18 cellular contexts compared by ENCODE assay signal in the genomic region with DNA sequence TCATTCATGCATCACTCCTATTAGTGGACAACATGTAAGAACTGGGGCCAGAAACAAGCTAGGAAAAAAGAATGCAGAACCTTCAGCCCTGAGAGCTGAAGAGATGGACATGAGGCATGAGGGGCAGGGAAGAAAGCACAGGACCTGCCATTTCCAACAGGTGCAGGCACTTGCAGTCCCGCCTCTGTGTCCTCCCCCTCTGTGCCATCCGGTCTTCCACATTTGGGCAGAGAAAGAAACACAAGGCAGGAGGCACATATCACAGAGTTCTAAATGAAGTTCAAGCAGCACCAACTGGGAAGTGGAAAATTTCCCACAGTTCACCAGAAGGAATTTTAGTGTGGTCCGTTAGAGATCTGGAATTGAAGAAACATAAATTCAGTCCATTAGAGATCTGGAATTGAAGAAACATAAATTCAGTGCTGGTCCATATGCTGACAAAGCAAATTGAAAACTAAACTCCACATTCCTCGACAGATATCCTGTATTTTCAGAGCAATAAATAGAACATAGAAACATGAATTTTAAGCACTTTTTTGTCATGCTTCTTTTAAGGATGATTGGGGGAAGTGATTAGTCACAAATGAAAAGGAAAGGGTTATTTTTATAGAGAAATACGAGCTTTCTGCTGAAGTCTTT. TPM values are rescaled to one million over a fixed set of nuclear protein-coding genes. Genes with fewer than 3 reads are reported as not detected.
"Had no signal": no experiment of that assay in that cellular context is flagged by ENCODE, and none has a peak within 500 bp of the region (broad histone marks: within the 10 kb centered on the region; RNA-seq: fewer than 3 reads in every experiment).

No MANE protein-coding gene starts in this region.

- H3K27me3 ChIP-seq: dorsolateral prefrontal cortex, gastroesophageal sphincter, ovary, transverse colon had no signal

- H3K4me3 ChIP-seq: dorsolateral prefrontal cortex, gastroesophageal sphincter, ovary, transverse colon had no signal

- H3K9me3 ChIP-seq: gastroesophageal sphincter, ovary, transverse colon had no signal

- DNase-seq: activated CD4-positive, alpha-beta T cell treated with anti-CD3 and anti-CD28 coated beads, Interleukin-2, amount 50 U/mL, for 48 hours; activated effector memory CD4-positive, alpha-beta T cell treated with anti-CD3 and anti-CD28 coated beads, Interleukin-2, amount 50 U/mL, for 16 hours; activated naive CD8-positive, alpha-beta T cell treated with anti-CD3 and anti-CD28 coated beads, Interleukin-2, amount 10 ng/mL, durations not matched to agents 7 days and 5 days; activated T-cell treated with anti-CD3 and anti-CD28 coated beads, Interleukin-2, amount 50 U/mL, for 1 hour; endodermal cell; erythroblast; islet precursor cell; mammary epithelial cell; naive thymus-derived CD4-positive, alpha-beta T cell; ovary; stimulated activated CD4-positive, alpha-beta T cell treated with anti-CD3 and anti-CD28 coated beads, Interleukin-2, amount 100 ng/mL, for 48 hours; stimulated activated naive B cell treated with anti-CD40 and anti-IgM and Interleukin-4, amounts not matched to agents 10 μg/mL and 1 μg/mL and 100 μg/mL, for 72 hours; transverse colon; WERI-Rb-1 had no signal

- H3K4me1 Mint-ChIP-seq: activated naive CD8-positive, alpha-beta T cell treated with anti-CD3 and anti-CD28 coated beads, Interleukin-2, amount 10 ng/mL, durations not matched to agents 7 days and 5 days; endodermal cell; naive thymus-derived CD4-positive, alpha-beta T cell had no signal

- H3K27ac ChIP-seq: ovary, transverse colon, WERI-Rb-1 had no signal

- H3K36me3 Mint-ChIP-seq: activated naive CD8-positive, alpha-beta T cell treated with anti-CD3 and anti-CD28 coated beads, Interleukin-2, amount 10 ng/mL, durations not matched to agents 7 days and 5 days; naive thymus-derived CD4-positive, alpha-beta T cell; stimulated activated naive B cell treated with anti-CD40 and anti-IgM and Interleukin-4, amounts not matched to agents 10 μg/mL and 1 μg/mL and 100 μg/mL, for 72 hours had no signal

- H3K4me3 Mint-ChIP-seq: activated naive CD8-positive, alpha-beta T cell treated with anti-CD3 and anti-CD28 coated beads, Interleukin-2, amount 10 ng/mL, durations not matched to agents 7 days and 5 days; endodermal cell; naive thymus-derived CD4-positive, alpha-beta T cell; stimulated activated naive B cell treated with anti-CD40 and anti-IgM and Interleukin-4, amounts not matched to agents 10 μg/mL and 1 μg/mL and 100 μg/mL, for 72 hours; T-helper 1 cell treated with Interleukin-12 subunit alpha and Interleukin-12 subunit beta and Interleukin-4 antibody, amounts not matched to agents 30 μg/mL and 1 μg/mL, for 36 hours had no signal

- H3K9me3 Mint-ChIP-seq: activated naive CD8-positive, alpha-beta T cell treated with anti-CD3 and anti-CD28 coated beads, Interleukin-2, amount 10 ng/mL, durations not matched to agents 7 days and 5 days had no signal

- H3K36me3 ChIP-seq: gastroesophageal sphincter, ovary, transverse colon, WERI-Rb-1 had no signal

- H3K27ac Mint-ChIP-seq: activated naive CD8-positive, alpha-beta T cell treated with anti-CD3 and anti-CD28 coated beads, Interleukin-2, amount 10 ng/mL, durations not matched to agents 7 days and 5 days; endodermal cell; naive thymus-derived CD4-positive, alpha-beta T cell; stimulated activated naive B cell treated with anti-CD40 and anti-IgM and Interleukin-4, amounts not matched to agents 10 μg/mL and 1 μg/mL and 100 μg/mL, for 72 hours; T-helper 1 cell treated with Interleukin-12 subunit alpha and Interleukin-12 subunit beta and Interleukin-4 antibody, amounts not matched to agents 30 μg/mL and 1 μg/mL, for 36 hours had no signal

- ATAC-seq: gastroesophageal sphincter; left lobe of liver; naive thymus-derived CD4-positive, alpha-beta T cell; stimulated activated naive B cell treated with anti-CD40 and anti-IgM and Interleukin-4, amounts not matched to agents 10 μg/mL and 1 μg/mL and 100 μg/mL, for 72 hours had no signal

- H3K4me1 ChIP-seq: transverse colon had no signal

RNA-seq across cellular contexts. Expression of a gene that starts 57.2 kb away (rescaled TPM):
- total RNA-seq: endodermal cell had no signal
